8 cellular contexts compared by ENCODE assay signal in genomic region chr17:8221663-8222379, GRCh38. TPM values are rescaled to one million over a fixed set of nuclear protein-coding genes. Genes with fewer than 3 reads are reported as not detected.
DNase-seq lines count a peak whose midpoint lies in the region; ATAC-seq and TF ChIP-seq lines count a peak whose summit lies in the region.

No MANE protein-coding gene starts in this region.

- under 1% methylated on average over 40 of the region's 40 CpGs for WGBS in liver

- no peaks in the 10 kb centered on the region for H3K27me3 ChIP-seq in liver (ENCODE audit: control insufficient read depth in 4 of 4, insufficient read depth in 4 of 4, low read length in 3 of 4)

- DNase-seq in AG09309 (ENCODE audit: low read depth) (peak; percentile 67), NCI-H460 (ENCODE audit: extremely low read depth, low read depth) (peak; percentile 93), dedifferentiated amniotic fluid mesenchymal stem cell (ENCODE audit: extremely low spot score) (peak; percentile 87)
- DNase-seq in activated CD4-positive, alpha-beta T cell treated with anti-CD3 and anti-CD28 coated beads, Interleukin-2, amount 50 U/mL, for 1 hour, result peak; percentile 90
- peak; percentile 88 for DNase-seq in stimulated activated CD4-positive, alpha-beta T cell treated with anti-CD3 and anti-CD28 coated beads, Interleukin-4, amount 100 ng/mL, for 1 hour

- peak overlapping the region; percentile 52 to 91 for H3K9ac ChIP-seq in liver (ENCODE audit: low read depth in 1 of 2, low read length in 2 of 2)

- H3K4me3 ChIP-seq in AG09309 (ENCODE audit: control insufficient read depth, low read depth, low read length) (peak overlapping the region; percentile 72), liver (ENCODE audit: low read depth in 1 of 3, low read length in 3 of 3) (peak overlapping the region; percentile 60 to 77 (median 67))

- H3K4me1 ChIP-seq in liver (ENCODE audit: control insufficient read depth in 4 of 4, insufficient read depth in 4 of 4, low read length in 3 of 4), result peaks cover 4 to 25% (median 15%) of the 10 kb centered on the region in 4 donors

- no peaks in the 10 kb centered on the region for H3K9me3 ChIP-seq in liver (ENCODE audit: control insufficient read depth in 4 of 4, low read length in 3 of 4)

- H3K36me3 ChIP-seq in liver (ENCODE audit: control insufficient read depth in 4 of 4, insufficient read depth in 3 of 4, low read depth in 1 of 4, low read length in 3 of 4), result no peaks in the 10 kb centered on the region

- TF ChIP-seq CTCF in AG09309 (IDR thresholded peaks at IDR 0.05; ENCODE audit: control insufficient read depth, insufficient read depth, low read depth, low read length, missing control alignments) (no peak), liver (IDR thresholded peaks at IDR 0.05; ENCODE audit: low read depth, low read length, missing input control) (no peak)

- H3K27ac ChIP-seq in liver (ENCODE audit: low read depth in 1 of 2, low read length in 2 of 2), result peak overlapping the region; percentile 82 to 93

- ATAC-seq in GM18907 (IDR thresholded peaks at IDR 0.05; ENCODE audit: unreplicated experiment) (peak; percentile 45), HG03196 (IDR thresholded peaks at IDR 0.05; ENCODE audit: unreplicated experiment) (peak; percentile 43)

- peak in 1 of 2 donors; percentile 14 for TF ChIP-seq RAD21 in liver (IDR thresholded peaks at IDR 0.05)

TF ChIP-seq in liver, 16 proteins besides CTCF, POLR2A, EP300 and RAD21:
- TF ChIP-seq HNF4A (conservative IDR thresholded peaks at IDR 0.05) (peak in 1 of 2 donors; percentile 11), YY1 (IDR thresholded peaks at IDR 0.05) (peak; percentile 11), JUND (IDR thresholded peaks at IDR 0.05) (peak in 1 of 2 donors; percentile 12), TAF1 (conservative IDR thresholded peaks at IDR 0.05) (no peak), EGR1 (IDR thresholded peaks at IDR 0.05; ENCODE audit: low read depth in 2 of 2) (no peak), HNF4G (IDR thresholded peaks at IDR 0.05) (no peak), FOXA1 (IDR thresholded peaks at IDR 0.05) (peak; percentile 29), FOXA2 (IDR thresholded peaks at IDR 0.05) (no peak), RXRA (IDR thresholded peaks at IDR 0.05) (peak in 1 of 2 donors; percentile 20), NR2F2 (IDR thresholded peaks at IDR 0.05) (no peak), SP1 (IDR thresholded peaks at IDR 0.05) (no peak), ZBTB33 (IDR thresholded peaks at IDR 0.05) (no peak), GABPA (IDR thresholded peaks at IDR 0.05 in 1 of 2, conservative IDR thresholded peaks at IDR 0.05 in 1 of 2) (no peak)
- TF ChIP-seq, protein P1, sequence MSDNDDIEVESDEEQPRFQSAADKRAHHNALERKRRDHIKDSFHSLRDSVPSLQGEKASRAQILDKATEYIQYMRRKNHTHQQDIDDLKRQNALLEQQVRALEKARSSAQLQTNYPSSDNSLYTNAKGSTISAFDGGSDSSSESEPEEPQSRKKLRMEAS (IDR thresholded peaks at IDR 0.05), result peak; percentile 81
- TF ChIP-seq, protein P2, sequence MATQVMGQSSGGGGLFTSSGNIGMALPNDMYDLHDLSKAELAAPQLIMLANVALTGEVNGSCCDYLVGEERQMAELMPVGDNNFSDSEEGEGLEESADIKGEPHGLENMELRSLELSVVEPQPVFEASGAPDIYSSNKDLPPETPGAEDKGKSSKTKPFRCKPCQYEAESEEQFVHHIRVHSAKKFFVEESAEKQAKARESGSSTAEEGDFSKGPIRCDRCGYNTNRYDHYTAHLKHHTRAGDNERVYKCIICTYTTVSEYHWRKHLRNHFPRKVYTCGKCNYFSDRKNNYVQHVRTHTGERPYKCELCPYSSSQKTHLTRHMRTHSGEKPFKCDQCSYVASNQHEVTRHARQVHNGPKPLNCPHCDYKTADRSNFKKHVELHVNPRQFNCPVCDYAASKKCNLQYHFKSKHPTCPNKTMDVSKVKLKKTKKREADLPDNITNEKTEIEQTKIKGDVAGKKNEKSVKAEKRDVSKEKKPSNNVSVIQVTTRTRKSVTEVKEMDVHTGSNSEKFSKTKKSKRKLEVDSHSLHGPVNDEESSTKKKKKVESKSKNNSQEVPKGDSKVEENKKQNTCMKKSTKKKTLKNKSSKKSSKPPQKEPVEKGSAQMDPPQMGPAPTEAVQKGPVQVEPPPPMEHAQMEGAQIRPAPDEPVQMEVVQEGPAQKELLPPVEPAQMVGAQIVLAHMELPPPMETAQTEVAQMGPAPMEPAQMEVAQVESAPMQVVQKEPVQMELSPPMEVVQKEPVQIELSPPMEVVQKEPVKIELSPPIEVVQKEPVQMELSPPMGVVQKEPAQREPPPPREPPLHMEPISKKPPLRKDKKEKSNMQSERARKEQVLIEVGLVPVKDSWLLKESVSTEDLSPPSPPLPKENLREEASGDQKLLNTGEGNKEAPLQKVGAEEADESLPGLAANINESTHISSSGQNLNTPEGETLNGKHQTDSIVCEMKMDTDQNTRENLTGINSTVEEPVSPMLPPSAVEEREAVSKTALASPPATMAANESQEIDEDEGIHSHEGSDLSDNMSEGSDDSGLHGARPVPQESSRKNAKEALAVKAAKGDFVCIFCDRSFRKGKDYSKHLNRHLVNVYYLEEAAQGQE (IDR thresholded peaks at IDR 0.05), result no peak
- TF ChIP-seq, protein P3, sequence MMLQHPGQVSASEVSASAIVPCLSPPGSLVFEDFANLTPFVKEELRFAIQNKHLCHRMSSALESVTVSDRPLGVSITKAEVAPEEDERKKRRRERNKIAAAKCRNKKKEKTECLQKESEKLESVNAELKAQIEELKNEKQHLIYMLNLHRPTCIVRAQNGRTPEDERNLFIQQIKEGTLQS (IDR thresholded peaks at IDR 0.05), result peak; percentile 100

RNA-seq across cellular contexts. Expression of gene AURKB, which starts 11.4 kb away (rescaled TPM):
- total RNA-seq in NCI-H460 (2014; rRNA removed; shearing (Covaris generic)), result 64.1 and 69.2 TPM in 2 replicates
- polyA plus RNA-seq in NCI-H460 (2014; cell fraction: nucleus; rRNA removed), result 173 and 244 TPM in 2 replicates
- total RNA-seq in liver, result 10 to 100 TPM in 1 of 2 donors, under 1 TPM in 1; 0.42 to 25.9 TPM
- 1 to 10 TPM; 1.8 to 4.3 TPM for polyA plus RNA-seq in liver

RNA-seq across cellular contexts. Expression of gene CTC1, which starts 26.0 kb away (rescaled TPM):
- total RNA-seq in NCI-H460 (2014; rRNA removed; shearing (Covaris generic)), result 14.2 and 16.2 TPM in 2 replicates
- polyA plus RNA-seq in NCI-H460 (2014; cell fraction: nucleus; rRNA removed), result 8.6 and 9.1 TPM in 2 replicates
- total RNA-seq in liver, result 10 to 100 TPM in 1 of 2 donors, 1 to 10 TPM in 1; 5.9 to 10.0 TPM
- polyA plus RNA-seq in liver, result 1 to 10 TPM; 5.5 to 9.3 TPM

RNA-seq across cellular contexts. Expression of gene PFAS, which starts 27.3 kb away (rescaled TPM):
- 54.7 and 57.4 TPM in 2 replicates for total RNA-seq in NCI-H460 (2014; rRNA removed; shearing (Covaris generic))
- polyA plus RNA-seq in NCI-H460 (2014; cell fraction: nucleus; rRNA removed), result 212 and 217 TPM in 2 replicates
- 10 to 100 TPM; 13.7 to 18.5 TPM for total RNA-seq in liver
- 1 to 10 TPM; 6.0 to 7.9 TPM for polyA plus RNA-seq in liver

RNA-seq across cellular contexts. Expression of gene BORCS6, which starts 31.8 kb away (rescaled TPM):
- total RNA-seq in NCI-H460 (2014; rRNA removed; shearing (Covaris generic)), result 4.0 and 5.5 TPM in 2 replicates
- 5.7 and 9.9 TPM in 2 replicates for polyA plus RNA-seq in NCI-H460 (2014; cell fraction: nucleus; rRNA removed)
- total RNA-seq in liver, result 1 to 10 TPM; 5.1 to 6.8 TPM
- polyA plus RNA-seq in liver, result 1 to 10 TPM; 4.1 to 6.4 TPM

RNA-seq across cellular contexts. Expression of gene TMEM107, which starts 45.6 kb away (rescaled TPM):
- 26.6 and 27.9 TPM in 2 replicates for total RNA-seq in NCI-H460 (2014; rRNA removed; shearing (Covaris generic))
- polyA plus RNA-seq in NCI-H460 (2014; cell fraction: nucleus; rRNA removed), result 40.3 and 47.0 TPM in 2 replicates
- total RNA-seq in liver, result 1 to 10 TPM; 4.5 to 8.4 TPM
- 1 to 10 TPM; 3.0 to 3.9 TPM for polyA plus RNA-seq in liver

Comparison
In these comparisons a context has a peak if more than half of its experiments do, and no peak if none do; other contexts are left out.
1. Peak in every context shown above with its lines: DNase-seq, ATAC-seq, H3K4me3 ChIP-seq and H3K27ac ChIP-seq.